11 cellular contexts compared by ENCODE assay signal in genomic region chr5:5658226-5658625, GRCh38.
DNase-seq lines count a peak whose midpoint lies in the region; ATAC-seq and TF ChIP-seq lines count a peak whose summit lies in the region.
"Had no signal": no experiment of that assay in that cellular context is flagged by ENCODE, and none has a peak within 500 bp of the region (broad histone marks: within the 10 kb centered on the region; RNA-seq: fewer than 3 reads in every experiment).

No MANE protein-coding gene starts in this region.

- peak; percentile 15 for DNase-seq in SW480 (ENCODE audit: low spot score)
- DNase-seq in left ventricle myocardium inferior, result no peak
- DNase-seq in activated naive CD4-positive, alpha-beta T cell treated with anti-CD3 and anti-CD28 coated beads, Interleukin-2, amount 50 U/mL, for 72 hours (ENCODE audit: low spot score in 2 of 2), result no peak
- DNase-seq in stimulated activated naive CD8-positive, alpha-beta T cell treated with anti-CD3 and anti-CD28 coated beads, Interleukin-15, Interleukin-2, amounts not matched to agents 100 U/mL and 50 U/mL, for 24 hours, result no peak
- DNase-seq in stimulated activated CD4-positive, alpha-beta T cell treated with anti-CD3 and anti-CD28 coated beads, Interleukin-4, amount 100 ng/mL, for 1 hour, result no peak
- DNase-seq in A673 (ENCODE audit: low spot score), result no peak
- DNase-seq: activated CD4-positive, alpha-beta T cell treated with anti-CD3 and anti-CD28 coated beads, Interleukin-2, amount 50 U/mL, for 4 hours; IMR-90 had no signal

- no TSS peak for BruUV-seq in A673 (replicated peaks; lab: Mats Ljungman, UMichigan)

- peak; percentile 60 for ATAC-seq in GM19463 (IDR thresholded peaks at IDR 0.05; ENCODE audit: unreplicated experiment)
- ATAC-seq in activated naive CD4-positive, alpha-beta T cell treated with anti-CD3 and anti-CD28 coated beads, Interleukin-2, amount 50 U/mL, for 72 hours, result no peak
- no peak for ATAC-seq in stimulated activated naive CD8-positive, alpha-beta T cell treated with anti-CD3 and anti-CD28 coated beads, Interleukin-15, Interleukin-2, amounts not matched to agents 100 U/mL and 50 U/mL, for 24 hours

- POLR2A ChIA-PET in A673 (lab: Charles Lee; ENCODE audit: low non-redundant PET), result no interaction called here

- CTCF ChIA-PET in A673 (lab: Charles Lee), result no interaction called here

- TF ChIP-seq CTCF in left ventricle myocardium inferior (IDR thresholded peaks at IDR 0.05; ENCODE audit: borderline replicate concordance), result no peak
- TF ChIP-seq CTCF in A673 (conservative IDR thresholded peaks at IDR 0.05; ENCODE audit: low read depth, low read length), result no peak

- intact Hi-C loops in left ventricle myocardium inferior (cut with micrococcal nuclease) (no loop called here), A673 (cut with micrococcal nuclease; ENCODE audit: unreplicated experiment) (no loop called here)

- no peaks in the 10 kb centered on the region for H3K36me3 Mint-ChIP-seq in activated naive CD4-positive, alpha-beta T cell treated with anti-CD3 and anti-CD28 coated beads, Interleukin-2, amount 50 U/mL, for 72 hours

- H3K9me3 Mint-ChIP-seq in activated naive CD4-positive, alpha-beta T cell treated with anti-CD3 and anti-CD28 coated beads, Interleukin-2, amount 50 U/mL, for 72 hours, result no peaks in the 10 kb centered on the region

- H3K9ac ChIP-seq in subcutaneous abdominal adipose tissue (ENCODE audit: low read length in 5 of 5), result peak overlapping the region in 2 of 5 donors; percentile 11 to 51

- no peaks in the 10 kb centered on the region for H3K36me3 ChIP-seq in left ventricle myocardium inferior
- H3K36me3 ChIP-seq in subcutaneous abdominal adipose tissue (ENCODE audit: control insufficient read depth in 5 of 5, insufficient read depth in 5 of 5, low read length in 5 of 5), result no peaks in the 10 kb centered on the region
- H3K36me3 ChIP-seq in A673 (ENCODE audit: insufficient read depth, low read length, poor library complexity, severe bottlenecking), result no peaks in the 10 kb centered on the region
- H3K36me3 ChIP-seq: HAP-1 had no signal

- H3K27ac Mint-ChIP-seq in activated naive CD4-positive, alpha-beta T cell treated with anti-CD3 and anti-CD28 coated beads, Interleukin-2, amount 50 U/mL, for 72 hours, result no peak overlapping the region

- H3K27me3 ChIP-seq in left ventricle myocardium inferior (ENCODE audit: low read depth), result no peaks in the 10 kb centered on the region
- H3K27me3 ChIP-seq in subcutaneous abdominal adipose tissue (ENCODE audit: control insufficient read depth in 5 of 5, insufficient read depth in 4 of 5, low read length in 5 of 5), result no peaks in the 10 kb centered on the region
- H3K27me3 ChIP-seq in A673 (replicated peaks; ENCODE audit: insufficient read depth, low read depth, low read length, poor library complexity), result peaks cover 75% of the 10 kb centered on the region

- H3K27ac ChIP-seq in left ventricle myocardium inferior (replicated peaks), result peak overlapping the region; percentile 71
- H3K27ac ChIP-seq in subcutaneous abdominal adipose tissue (ENCODE audit: low read depth, low read length), result peak overlapping the region; percentile 52
- no peak overlapping the region for H3K27ac ChIP-seq in A673 (ENCODE audit: low read depth, low read length, poor library complexity, severe bottlenecking)

- H3K4me3 ChIP-seq in left ventricle myocardium inferior (peak overlapping the region; percentile 19), subcutaneous abdominal adipose tissue (ENCODE audit: low read depth in 1 of 5, low read length in 5 of 5) (peak overlapping the region in 4 of 5 donors; percentile 34 to 45 (median 40)), A673 (ENCODE audit: low read depth, low read length, poor library complexity, severe bottlenecking) (no peak overlapping the region)
- H3K4me3 ChIP-seq: HAP-1 had no signal

- H3K4me1 ChIP-seq in left ventricle myocardium inferior (peaks cover 17% of the 10 kb centered on the region), subcutaneous abdominal adipose tissue (ENCODE audit: control insufficient read depth in 5 of 5, insufficient read depth in 5 of 5, low read length in 5 of 5) (peaks cover 0 to 6% (median 4%) of the 10 kb centered on the region in 5 donors), A673 (ENCODE audit: insufficient read depth, low read length, poor library complexity, severe bottlenecking) (no peaks in the 10 kb centered on the region)
- H3K4me1 ChIP-seq: HAP-1 had no signal

- H3K9me3 ChIP-seq in left ventricle myocardium inferior (replicated peaks) (no peaks in the 10 kb centered on the region), subcutaneous abdominal adipose tissue (ENCODE audit: control insufficient read depth in 5 of 5, low read length in 5 of 5) (no peaks in the 10 kb centered on the region), A673 (ENCODE audit: low read depth, low read length, poor library complexity, severe bottlenecking) (no peaks in the 10 kb centered on the region)
- H3K9me3 ChIP-seq: HAP-1 had no signal
